Comparison of ENCODE assay signal across 13 cellular contexts in genomic region chr17:36082062-36082461, GRCh38. TPM values are rescaled to one million over a fixed set of nuclear protein-coding genes. Genes with fewer than 3 reads are reported as not detected.
A peak's percentile ranks its signal among the peaks of the same experiment; 100 is the strongest.
DNase-seq lines count a peak whose midpoint lies in the region; ATAC-seq and TF ChIP-seq lines count a peak whose summit lies in the region.
"Had no signal": no experiment of that assay in that cellular context is flagged by ENCODE, and none has a peak within 500 bp of the region (broad histone marks: within the 10 kb centered on the region; RNA-seq: fewer than 3 reads in every experiment).

No MANE protein-coding gene starts in this region.

- ATAC-seq in GM18861 (IDR thresholded peaks at IDR 0.05; ENCODE audit: unreplicated experiment) (peak; percentile 25), GM21723 (IDR thresholded peaks at IDR 0.05; ENCODE audit: unreplicated experiment) (peak; percentile 41), HG03196 (IDR thresholded peaks at IDR 0.05; ENCODE audit: unreplicated experiment) (no peak)
- ATAC-seq in natural killer cell treated with Interleukin-12 subunit alpha and Interleukin-12 subunit beta and Interleukin-15 and Interleukin-18, amount 100 ng/mL, for 72 hours: peak; percentile 25 to 55

- H3K14ac ChIP-seq in H9 (ENCODE audit: insufficient read depth, low read length): no peak overlapping the region

- peaks cover 7% of the 10 kb centered on the region for H3K36me3 Mint-ChIP-seq in natural killer cell treated with Interleukin-12 subunit alpha and Interleukin-12 subunit beta and Interleukin-15 and Interleukin-18, amount 100 ng/mL, for 72 hours
- no peaks in the 10 kb centered on the region for H3K36me3 Mint-ChIP-seq in mesothelial cell of epicardium
- no peaks in the 10 kb centered on the region for H3K36me3 Mint-ChIP-seq in H9 (ENCODE audit: insufficient read depth in 1 of 3, low read depth in 3 of 3)
- H3K36me3 Mint-ChIP-seq: type B pancreatic cell had no signal

- H4K5ac ChIP-seq in H9 (ENCODE audit: insufficient read length, low read depth, low read length): no peak overlapping the region

- H3K18ac ChIP-seq in H9 (ENCODE audit: insufficient read length, low read depth, low read length): no peak overlapping the region

- H3K23ac ChIP-seq in H9 (ENCODE audit: insufficient read length, low read depth, low read length): no peak overlapping the region

- no peak overlapping the region for H2AK5ac ChIP-seq in H9 (ENCODE audit: insufficient read length, low read length)

- TF ChIP-seq CTCF in mesothelial cell of epicardium (IDR thresholded peaks at IDR 0.05; ENCODE audit: unreplicated experiment) (no peak), H9 (conservative IDR thresholded peaks at IDR 0.05) (no peak)

- H2BK15ac ChIP-seq in H9 (ENCODE audit: low read depth, low read length): no peak overlapping the region

- H3K9me3 ChIP-seq in H9 (ENCODE audit: control insufficient read depth, low read depth, low read length): no peaks in the 10 kb centered on the region

- H3K56ac ChIP-seq in H9 (ENCODE audit: insufficient read length, low read depth, low read length): no peak overlapping the region

- no peak overlapping the region for H3K4ac ChIP-seq in H9 (ENCODE audit: low read depth, low read length)

- H3K27ac ChIP-seq in H9 (ENCODE audit: insufficient read length, low read depth, low read length): no peak overlapping the region

- H2BK5ac ChIP-seq in H9 (ENCODE audit: insufficient read length, low read length): no peak overlapping the region

- peak; percentile 61 for DNase-seq in MV-4-11 (lab: John Stamatoyannopoulos, UW)
- DNase-seq in natural killer cell treated with Interleukin-12 subunit alpha and Interleukin-12 subunit beta and Interleukin-15 and Interleukin-18, amount 100 ng/mL, for 72 hours (ENCODE audit: low spot score): no peak
- no peak for DNase-seq in mesothelial cell of epicardium (ENCODE audit: low spot score in 2 of 2, unreplicated experiment in 2 of 2)
- DNase-seq in H9: no peak
- no peak for DNase-seq in stimulated activated CD4-positive, alpha-beta T cell treated with anti-CD3 and anti-CD28 coated beads, Interleukin-1b, Interleukin-23, amount 100 ng/mL, for 48 hours
- DNase-seq: dermis blood vessel endothelial cell, heart right ventricle, SHP77 treated with DMSO at 0.1 percent for 48 hours had no signal

- H3K27me3 ChIP-seq in H9 (ENCODE audit: insufficient read depth, low read length): no peaks in the 10 kb centered on the region

- H3K79me1 ChIP-seq in H9 (ENCODE audit: insufficient read depth, low read depth, low read length, poor library complexity, severe bottlenecking): no peaks in the 10 kb centered on the region

- H3K27me3 Mint-ChIP-seq in natural killer cell treated with Interleukin-12 subunit alpha and Interleukin-12 subunit beta and Interleukin-15 and Interleukin-18, amount 100 ng/mL, for 72 hours: no peaks in the 10 kb centered on the region
- H3K27me3 Mint-ChIP-seq in mesothelial cell of epicardium (ENCODE audit: low read depth): peaks cover 41% of the 10 kb centered on the region
- H3K27me3 Mint-ChIP-seq in H9 (ENCODE audit: low read depth): peaks cover 3% of the 10 kb centered on the region; the same call in 1 of the 2 replicates

- H3K9ac ChIP-seq in H9 (ENCODE audit: extremely low read depth, insufficient read length, low read length): no peak overlapping the region

- no peak overlapping the region for H2AFZ ChIP-seq in H9 (ENCODE audit: low read length)

- H3K9me3 Mint-ChIP-seq in natural killer cell treated with Interleukin-12 subunit alpha and Interleukin-12 subunit beta and Interleukin-15 and Interleukin-18, amount 100 ng/mL, for 72 hours: no peaks in the 10 kb centered on the region
- H3K9me3 Mint-ChIP-seq in mesothelial cell of epicardium (no peaks in the 10 kb centered on the region), H9 (no peaks in the 10 kb centered on the region; a peak in 1 of 5 replicates)
- H3K9me3 Mint-ChIP-seq: type B pancreatic cell had no signal

- H2BK120ac ChIP-seq in H9 (ENCODE audit: low read depth, low read length, poor library complexity, severe bottlenecking): no peak overlapping the region

- peak overlapping the region; percentile 90 for H3K4me3 Mint-ChIP-seq in natural killer cell treated with Interleukin-12 subunit alpha and Interleukin-12 subunit beta and Interleukin-15 and Interleukin-18, amount 100 ng/mL, for 72 hours
- no peak overlapping the region for H3K4me3 Mint-ChIP-seq in mesothelial cell of epicardium
- no peak overlapping the region for H3K4me3 Mint-ChIP-seq in H9
- H3K4me3 Mint-ChIP-seq: type B pancreatic cell had no signal

- H2BK12ac ChIP-seq in H9 (ENCODE audit: insufficient read length, low read depth, low read length): no peak overlapping the region

- no peak overlapping the region for H2BK20ac ChIP-seq in H9 (ENCODE audit: low read depth, low read length, poor library complexity, severe bottlenecking)

- H3K4me1 ChIP-seq in H9 (ENCODE audit: insufficient read depth, low read length): no peaks in the 10 kb centered on the region; the same call in 1 of the 2 replicates

- no peak overlapping the region for H3K4me2 ChIP-seq in H9 (ENCODE audit: insufficient read depth, insufficient read length, low read length)

- H3K4me1 Mint-ChIP-seq in natural killer cell treated with Interleukin-12 subunit alpha and Interleukin-12 subunit beta and Interleukin-15 and Interleukin-18, amount 100 ng/mL, for 72 hours (ENCODE audit: low read depth in 2 of 2): peaks cover 60 to 75% of the 10 kb centered on the region in 2 donors
- H3K4me1 Mint-ChIP-seq in mesothelial cell of epicardium (no peaks in the 10 kb centered on the region), H9 (peaks cover 19% of the 10 kb centered on the region in 2 experiments)

- H3K27ac Mint-ChIP-seq in natural killer cell treated with Interleukin-12 subunit alpha and Interleukin-12 subunit beta and Interleukin-15 and Interleukin-18, amount 100 ng/mL, for 72 hours: peak overlapping the region; percentile 96 to 97
- H3K27ac Mint-ChIP-seq in mesothelial cell of epicardium (no peak overlapping the region), H9 (no peak overlapping the region)
- H3K27ac Mint-ChIP-seq: type B pancreatic cell had no signal

- H3K23me2 ChIP-seq in H9 (ENCODE audit: insufficient read length, low read depth, low read length, poor library complexity, severe bottlenecking): no peaks in the 10 kb centered on the region

- no CpG with 5 or more reads among the region's 3 CpGs for WGBS in H9 (ENCODE audit: extremely low coverage, insufficient read length, low lambda C conversion rate)

- no peak overlapping the region for H3T11ph ChIP-seq in H9 (ENCODE audit: low read length)

- H4K20me1 ChIP-seq in H9 (ENCODE audit: control insufficient read depth, insufficient read depth, insufficient read length): no peaks in the 10 kb centered on the region

- H3K79me2 ChIP-seq in H9 (ENCODE audit: insufficient read depth, low read length): no peaks in the 10 kb centered on the region

- no peak overlapping the region for H4K91ac ChIP-seq in H9 (ENCODE audit: insufficient read length, low read depth, low read length)

- no peak overlapping the region for H4K8ac ChIP-seq in H9 (replicated peaks; ENCODE audit: insufficient read length, low read depth, low read length)

RNA-seq across cellular contexts. Expression of gene CCL3, which starts 7.9 kb away (rescaled TPM):
- 1,000 to 10,000 TPM; 2,440 to 2,619 TPM for total RNA-seq in natural killer cell treated with Interleukin-12 subunit alpha and Interleukin-12 subunit beta and Interleukin-15 and Interleukin-18, amount 100 ng/mL, for 72 hours
- not detected in 3 replicates for total RNA-seq in mesothelial cell of epicardium
- total RNA-seq in H9 (2021): not detected in 2 replicates
- total RNA-seq: dermis blood vessel endothelial cell, myocyte had no signal

RNA-seq across cellular contexts. Expression of gene CCL18, which starts 18.0 kb away (rescaled TPM):
- not detected for total RNA-seq in natural killer cell treated with Interleukin-12 subunit alpha and Interleukin-12 subunit beta and Interleukin-15 and Interleukin-18, amount 100 ng/mL, for 72 hours
- total RNA-seq in mesothelial cell of epicardium (not detected in 3 replicates), H9 (2021) (not detected in 2 replicates)
- total RNA-seq: dermis blood vessel endothelial cell, myocyte had no signal

RNA-seq across cellular contexts. Expression of gene CCL4, which starts 21.6 kb away (rescaled TPM):
- 100 to 1,000 TPM; 379 to 582 TPM for total RNA-seq in natural killer cell treated with Interleukin-12 subunit alpha and Interleukin-12 subunit beta and Interleukin-15 and Interleukin-18, amount 100 ng/mL, for 72 hours
- total RNA-seq in mesothelial cell of epicardium (not detected in 3 replicates), H9 (2021) (not detected in 2 replicates)
- total RNA-seq: dermis blood vessel endothelial cell, myocyte had no signal

Comparison
In these comparisons a context has a peak if more than half of its experiments do, and no peak if none do; other contexts are left out.
1. H3K27ac Mint-ChIP-seq: peak in natural killer cell treated with Interleukin-12 subunit alpha and Interleukin-12 subunit beta and Interleukin-15 and Interleukin-18, amount 100 ng/mL, for 72 hours (2 of 2); none in mesothelial cell of epicardium (single experiment) and H9 (0 of 3).
2. RNA of gene CCL3, which starts 7.9 kb away (total RNA-seq): 2,440 to 2,619 TPM in natural killer cell treated with Interleukin-12 subunit alpha and Interleukin-12 subunit beta and Interleukin-15 and Interleukin-18, amount 100 ng/mL, for 72 hours; not detected in mesothelial cell of epicardium and not detected in H9; every median in the first group is over 1,000 times any median in the second.
3. RNA of gene CCL4, which starts 21.6 kb away (total RNA-seq): 379 to 582 TPM in natural killer cell treated with Interleukin-12 subunit alpha and Interleukin-12 subunit beta and Interleukin-15 and Interleukin-18, amount 100 ng/mL, for 72 hours; not detected in mesothelial cell of epicardium and not detected in H9; every median in the first group is over 100 times any median in the second.